Comparison of ENCODE assay signal across 28 cellular contexts in the genomic region with DNA sequence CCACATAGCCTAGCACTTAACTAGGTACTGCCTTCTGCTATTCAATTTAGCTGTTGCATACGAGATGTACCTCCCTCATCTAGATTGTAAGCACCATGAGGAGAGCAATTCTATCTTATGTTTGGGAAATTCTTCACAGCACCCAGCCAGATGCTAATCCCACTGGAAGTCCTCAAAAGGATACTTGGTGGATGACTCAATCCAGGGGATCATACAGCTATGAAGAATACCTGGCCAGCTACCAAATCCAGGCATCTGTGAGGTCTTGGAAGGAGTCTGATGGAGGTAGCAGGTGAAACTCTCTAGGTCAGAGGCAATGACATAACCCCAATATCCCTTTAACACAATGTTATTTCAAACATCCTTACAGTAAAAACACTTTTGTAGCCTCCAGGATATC.
"Had no signal": no experiment of that assay in that cellular context is flagged by ENCODE, and none has a peak within 500 bp of the region (broad histone marks: within the 10 kb centered on the region; RNA-seq: fewer than 3 reads in every experiment).

No MANE protein-coding gene starts in this region.

- H3K4me1 ChIP-seq: Peyer's patch had no signal

- H3K36me3 ChIP-seq: cardiac muscle cell, Peyer's patch had no signal

- H3K9me3 Mint-ChIP-seq: activated CD4-positive, alpha-beta memory T cell treated with anti-CD3 and anti-CD28 coated beads, Interleukin-2, amount 10 ng/mL, durations not matched to agents 7 days and 5 days; activated CD4-positive, alpha-beta T cell treated with anti-CD3 and anti-CD28 coated beads, Interleukin-2, amount 10 ng/mL, durations not matched to agents 7 days and 5 days; activated naive CD8-positive, alpha-beta T cell treated with anti-CD3 and anti-CD28 coated beads, Interleukin-2, amount 10 ng/mL, durations not matched to agents 7 days and 5 days had no signal

- H3K9me3 ChIP-seq: Peyer's patch had no signal

- H3K36me3 Mint-ChIP-seq: activated naive CD8-positive, alpha-beta T cell treated with anti-CD3 and anti-CD28 coated beads, Interleukin-2, amount 10 ng/mL, durations not matched to agents 7 days and 5 days; brain had no signal

- H3K4me3 Mint-ChIP-seq: activated CD4-positive, alpha-beta memory T cell treated with anti-CD3 and anti-CD28 coated beads, Interleukin-2, amount 10 ng/mL, durations not matched to agents 7 days and 5 days; activated CD4-positive, alpha-beta T cell treated with anti-CD3 and anti-CD28 coated beads, Interleukin-2, amount 10 ng/mL, durations not matched to agents 7 days and 5 days; activated naive CD8-positive, alpha-beta T cell treated with anti-CD3 and anti-CD28 coated beads, Interleukin-2, amount 10 ng/mL, durations not matched to agents 7 days and 5 days; brain had no signal

- H3K27me3 Mint-ChIP-seq: activated CD4-positive, alpha-beta memory T cell treated with anti-CD3 and anti-CD28 coated beads, Interleukin-2, amount 10 ng/mL, durations not matched to agents 7 days and 5 days; brain had no signal

- ATAC-seq: K562 had no signal

- DNase-seq: activated CD4-positive, alpha-beta memory T cell treated with anti-CD3 and anti-CD28 coated beads, Interleukin-2, amount 10 ng/mL, durations not matched to agents 7 days and 5 days; activated CD4-positive, alpha-beta T cell treated with anti-CD3 and anti-CD28 coated beads, Interleukin-2, amount 10 ng/mL, durations not matched to agents 7 days and 5 days; activated CD4-positive, CD25-positive, alpha-beta regulatory T cell; activated CD8-positive, alpha-beta memory T cell treated with anti-CD3 and anti-CD28 coated beads, Interleukin-2, amount 50 U/mL, for 48 hours; activated naive CD4-positive, alpha-beta T cell treated with anti-CD3 and anti-CD28 coated beads, Interleukin-2, amount 50 U/mL, for 16 hours; activated naive CD8-positive, alpha-beta T cell treated with anti-CD3 and anti-CD28 coated beads, Interleukin-2, amount 10 ng/mL, durations not matched to agents 7 days and 5 days; activated T-cell treated with anti-CD3 and anti-CD28 coated beads, Interleukin-2, amount 50 U/mL, for 1 hour; aorta; Kasumi-1; MV-4-11; NCI-H1092 treated with DMSO at 0.1 percent for 48 hours; NCI-H1417 treated with DMSO at 0.1 percent for 48 hours; NCI-H1694; NCI-H2029; NCI-H2107; NCI-H2171 treated with DMSO at 0.1 percent for 48 hours; NCI-H226; NCI-H526; NCI-H774; NK-92 treated with Interleukin-12 subunit alpha and Interleukin-12 subunit beta, amount 100 ng/mL, for 24 hours; Peyer's patch; SHP77 treated with DMSO at 0.1 percent for 48 hours; T-helper 2 cell; T1000 had no signal

- H3K27me3 ChIP-seq: cardiac muscle cell, Peyer's patch had no signal

- H3K4me3 ChIP-seq: cardiac muscle cell, K562, Peyer's patch had no signal

- H3K27ac ChIP-seq: cardiac muscle cell, Peyer's patch, VCaP had no signal

- H3K27ac Mint-ChIP-seq: activated CD4-positive, alpha-beta memory T cell treated with anti-CD3 and anti-CD28 coated beads, Interleukin-2, amount 10 ng/mL, durations not matched to agents 7 days and 5 days; activated CD4-positive, alpha-beta T cell treated with anti-CD3 and anti-CD28 coated beads, Interleukin-2, amount 10 ng/mL, durations not matched to agents 7 days and 5 days; activated naive CD8-positive, alpha-beta T cell treated with anti-CD3 and anti-CD28 coated beads, Interleukin-2, amount 10 ng/mL, durations not matched to agents 7 days and 5 days; brain had no signal
